In genomic region chr22:23219787-23220484, GRCh38 we compare ENCODE assay signal across 8 cellular contexts. TPM values are rescaled to one million over a fixed set of nuclear protein-coding genes. Genes with fewer than 3 reads are reported as not detected.
A peak's percentile ranks its signal among the peaks of the same experiment; 100 is the strongest.
DNase-seq lines count a peak whose midpoint lies in the region; TF ChIP-seq lines count a peak whose summit lies in the region.

No MANE protein-coding gene starts in this region.

- peaks cover 27% of the 10 kb centered on the region for H3K9me3 Mint-ChIP-seq in glutamatergic neuron (ENCODE audit: unreplicated experiment)

- peak overlapping the region; percentile 63 for H3K4me3 ChIP-seq in NB4 (ENCODE audit: low read depth, low read length)

- peak overlapping the region; percentile 82 for H3K4me3 Mint-ChIP-seq in glutamatergic neuron (ENCODE audit: unreplicated experiment)

- peaks cover 20% of the 10 kb centered on the region for H3K27me3 Mint-ChIP-seq in glutamatergic neuron (ENCODE audit: unreplicated experiment)

- TF ChIP-seq POLR2A in NB4 (IDR thresholded peaks at IDR 0.05; ENCODE audit: extremely low read depth, insufficient read length), result no peak

- TF ChIP-seq CTCF in GM20000 (IDR thresholded peaks at IDR 0.05; ENCODE audit: extremely low read depth, missing control alignments) (no peak), NB4 (IDR thresholded peaks at IDR 0.05; ENCODE audit: low read depth, low read length) (no peak), glutamatergic neuron (IDR thresholded peaks at IDR 0.05; ENCODE audit: partially characterized antibody, unreplicated experiment) (no peak)

- peaks cover 92% of the 10 kb centered on the region for H3K4me1 Mint-ChIP-seq in glutamatergic neuron (ENCODE audit: low read depth, unreplicated experiment)

- in situ Hi-C loops in Caki2 (cut with HindIII; ENCODE audit: low pct_unique_long_range_greater_than_20kb, low sequenced_read_pairs), result no loop called here

- H3K36me3 Mint-ChIP-seq in glutamatergic neuron (ENCODE audit: unreplicated experiment), result peaks cover 2% of the 10 kb centered on the region

- DNase-seq in Caki2 (ENCODE audit: low read depth), result peak; percentile 75
- DNase-seq in GM20000 (ENCODE audit: low spot score), result peak; percentile 58
- DNase-seq in NB4 (ENCODE audit: low read depth), result peak; percentile 94
- DNase-seq in activated T-cell treated with anti-CD3 and anti-CD28 coated beads for 24 hours (ENCODE audit: low read depth), result peak; percentile 53
- peak; percentile 66 for DNase-seq in glutamatergic neuron
- peak; percentile 34 to 65 (median 35) for DNase-seq in stimulated activated CD4-positive, alpha-beta T cell treated with anti-CD3 and anti-CD28 coated beads, TNF-alpha, amount 100 ng/mL, for 24 hours (ENCODE audit: low read depth in 3 of 3)
- DNase-seq in amniotic stem cell (lab: John Stamatoyannopoulos, UW), result no peak
- no peak for DNase-seq in globus pallidus (ENCODE audit: low spot score)

- peak overlapping the region; percentile 96 for H3K27ac Mint-ChIP-seq in glutamatergic neuron (ENCODE audit: unreplicated experiment)

RNA-seq across cellular contexts. Expression of gene BCR, which starts 39.6 kb away (rescaled TPM):
- 41.9 and 60.7 TPM in 2 replicates for total RNA-seq in Caki2 (2014; rRNA removed; shearing (Covaris generic); ENCODE audit: low replicate concordance)
- 268 TPM for total RNA-seq in glutamatergic neuron (ENCODE audit: unreplicated experiment)

Comparison
In these comparisons a context has a peak if more than half of its experiments do, and no peak if none do; other contexts are left out.
1. DNase-seq: peak in Caki2 (single experiment), GM20000 (single experiment), NB4 (single experiment), activated T-cell treated with anti-CD3 and anti-CD28 coated beads for 24 hours (single experiment), glutamatergic neuron (single experiment) and stimulated activated CD4-positive, alpha-beta T cell treated with anti-CD3 and anti-CD28 coated beads, TNF-alpha, amount 100 ng/mL, for 24 hours (3 of 3); none in amniotic stem cell (single experiment) and globus pallidus (single experiment).